In the genomic region with DNA sequence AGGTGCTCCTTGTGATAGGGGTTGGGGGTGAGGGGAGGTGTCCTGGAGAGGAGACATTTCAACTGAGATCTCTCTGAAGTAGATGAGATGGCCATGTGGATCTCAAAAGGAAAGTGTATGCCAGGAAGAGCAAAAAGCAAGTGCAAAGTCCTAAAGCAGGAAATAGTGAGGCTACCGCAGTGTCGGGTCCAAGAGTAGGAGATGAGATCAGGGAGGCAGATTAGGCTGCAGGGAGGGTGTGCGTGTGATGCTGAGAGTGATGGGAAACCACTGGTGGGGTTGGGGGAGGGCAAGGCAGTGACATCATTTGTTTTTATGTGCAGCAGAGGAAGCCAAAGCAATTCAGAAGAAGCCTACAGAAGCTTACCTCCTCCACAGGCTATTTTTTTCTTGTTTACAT, we compare ENCODE assay signal across 8 cellular contexts. TPM values are rescaled to one million over a fixed set of nuclear protein-coding genes. Genes with fewer than 3 reads are reported as not detected.
A peak's percentile ranks its signal among the peaks of the same experiment; 100 is the strongest.
DNase-seq lines count a peak whose midpoint lies in the region; ATAC-seq and TF ChIP-seq lines count a peak whose summit lies in the region.

No MANE protein-coding gene starts in this region.

- no peaks in the 10 kb centered on the region for H3K27me3 ChIP-seq in vagina

- no peak for ATAC-seq in HG03521 (IDR thresholded peaks at IDR 0.05; ENCODE audit: unreplicated experiment)

- H3K36me3 ChIP-seq in vagina: no peaks in the 10 kb centered on the region

- peak; percentile 67 for DNase-seq in NK-92 treated with Interleukin-12 subunit alpha and Interleukin-12 subunit beta, amount 100 ng/mL, for 24 hours (lab: John Stamatoyannopoulos, UW)
- DNase-seq in NK-92 (lab: John Stamatoyannopoulos, UW; ENCODE audit: unreplicated experiment) (no peak), vagina (ENCODE audit: extremely low spot score in 2 of 2) (no peak), DMS79 treated with DMSO at 0.1 percent for 48 hours (lab: John Stamatoyannopoulos, UW) (no peak)
- peak; percentile 43 for DNase-seq in activated CD4-positive, CD25-positive, alpha-beta regulatory T cell treated with anti-CD3 and anti-CD28 coated beads, Interleukin-2, amount 50 U/mL, for 16 hours (ENCODE audit: low read depth, low spot score)
- peak; percentile 9 for DNase-seq in effector CD8-positive, alpha-beta T cell (lab: John Stamatoyannopoulos, UW)
- peak; percentile 28 to 47 for DNase-seq in stimulated activated CD4-positive, alpha-beta T cell treated with anti-CD3 and anti-CD28 coated beads, Interleukin-15, amount 100 ng/mL, for 1 hour (ENCODE audit: low read depth in 1 of 2, low spot score in 1 of 2)

- no peak overlapping the region for H3K27ac ChIP-seq in vagina

- no peak overlapping the region for H3K4me3 ChIP-seq in vagina

- TF ChIP-seq CTCF in vagina (IDR thresholded peaks at IDR 0.05): no peak

- TF ChIP-seq POLR2A in vagina (IDR thresholded peaks at IDR 0.05): no peak

- H3K4me1 ChIP-seq in vagina: peaks cover 29% of the 10 kb centered on the region

- no peaks in the 10 kb centered on the region for H3K9me3 ChIP-seq in vagina

- intact Hi-C loops in vagina (cut with DNase I): no loop called here

RNA-seq across cellular contexts. Expression of gene CDH13, which starts 28.5 kb away (rescaled TPM):
- 123 TPM for total RNA-seq in vagina

Comparison
In these comparisons a context has a peak if more than half of its experiments do, and no peak if none do; other contexts are left out.
1. DNase-seq: peak in NK-92 treated with Interleukin-12 subunit alpha and Interleukin-12 subunit beta, amount 100 ng/mL, for 24 hours (single experiment), activated CD4-positive, CD25-positive, alpha-beta regulatory T cell treated with anti-CD3 and anti-CD28 coated beads, Interleukin-2, amount 50 U/mL, for 16 hours (single experiment), effector CD8-positive, alpha-beta T cell (single experiment) and stimulated activated CD4-positive, alpha-beta T cell treated with anti-CD3 and anti-CD28 coated beads, Interleukin-15, amount 100 ng/mL, for 1 hour (2 of 2); none in NK-92 (single experiment), vagina (0 of 2) and DMS79 treated with DMSO at 0.1 percent for 48 hours (single experiment).